Comparison of ENCODE assay signal across 9 cellular contexts in the genomic region with DNA sequence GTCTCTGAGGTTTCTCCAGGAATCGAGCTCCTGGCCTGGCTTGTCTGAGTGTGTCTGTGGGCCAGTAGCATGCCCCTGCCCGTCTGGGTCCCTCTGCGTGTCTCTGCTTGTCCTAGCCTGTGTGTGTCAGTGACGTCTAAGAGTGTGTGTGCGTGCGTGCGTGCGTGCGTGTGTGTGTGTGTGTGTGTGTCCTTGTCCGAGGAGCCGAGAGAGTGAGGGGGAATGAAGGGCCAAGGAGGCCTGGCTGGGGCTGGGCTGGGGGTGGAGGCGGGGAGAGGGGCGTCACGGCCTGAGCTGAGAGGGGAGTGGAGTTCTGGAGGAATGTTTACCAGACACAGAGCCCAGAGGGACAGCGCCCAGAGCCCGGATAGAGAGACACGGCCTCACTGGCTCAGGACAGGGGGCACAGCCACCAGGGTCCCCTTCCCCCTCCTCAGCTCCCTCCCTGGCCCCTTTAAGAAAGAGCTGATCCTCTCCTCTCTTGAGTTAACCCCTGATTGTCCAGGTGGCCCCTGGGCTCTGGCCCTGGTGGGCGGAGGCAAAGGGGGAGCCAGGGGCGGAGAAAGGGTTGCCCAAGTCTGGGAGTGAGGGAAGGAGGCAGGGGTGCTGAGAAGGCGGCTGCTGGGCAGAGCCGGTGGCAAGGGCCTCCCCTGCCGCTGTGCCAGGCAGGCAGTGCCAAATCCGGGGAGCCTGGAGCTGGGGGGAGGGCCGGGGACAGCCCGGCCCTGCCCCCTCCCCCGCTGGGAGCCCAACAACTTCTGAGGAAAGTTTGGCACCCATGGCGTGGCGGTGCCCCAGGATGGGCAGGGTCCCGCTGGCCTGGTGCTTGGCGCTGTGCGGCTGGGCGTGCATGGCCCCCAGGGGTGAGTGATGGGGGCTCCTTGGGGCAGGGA. TPM values are rescaled to one million over a fixed set of nuclear protein-coding genes. Genes with fewer than 3 reads are reported as not detected.
DNase-seq lines count a peak whose midpoint lies in the region; ATAC-seq and TF ChIP-seq lines count a peak whose summit lies in the region.
"Had no signal": no experiment of that assay in that cellular context is flagged by ENCODE, and none has a peak within 500 bp of the region (broad histone marks: within the 10 kb centered on the region; RNA-seq: fewer than 3 reads in every experiment).

Gene AXL (plus strand): TSS at position 609 of the 893 bp plus-strand sequence. CDS start 170 bp downstream, at position 779.

- no peak for ATAC-seq in GM18511 (IDR thresholded peaks at IDR 0.05; ENCODE audit: unreplicated experiment)
- no peak for ATAC-seq in GM21529 (IDR thresholded peaks at IDR 0.05; ENCODE audit: unreplicated experiment)
- ATAC-seq in GM21825 (IDR thresholded peaks at IDR 0.05; ENCODE audit: unreplicated experiment), result no peak

- DNase-seq in D341Med (ENCODE audit: low spot score) (peak; percentile 46), SW 1271 (lab: John Stamatoyannopoulos, UW) (peak; percentile 50 to 62), fibroblast of villous mesenchyme (ENCODE audit: low read depth) (peak; percentile 88), myocyte (ENCODE audit: low read depth) (peak; percentile 91)
- no peak for DNase-seq in activated CD4-positive, alpha-beta T cell treated with anti-CD3 and anti-CD28 coated beads for 1 hour
- DNase-seq: naive B cell had no signal

- H3K4me3 ChIP-seq in fibroblast of villous mesenchyme (ENCODE audit: low read depth, low read length), result peak within 1 kb of the TSS; percentile 94

- no peak for TF ChIP-seq CTCF in fibroblast of villous mesenchyme (IDR thresholded peaks at IDR 0.05; ENCODE audit: insufficient read depth, low read depth, low read length)

RNA-seq across cellular contexts. Expression of gene AXL, which starts in this region (rescaled TPM):
- total RNA-seq in fibroblast of villous mesenchyme, result 360 and 363 TPM in 2 replicates
- 24.8 and 27.0 TPM in 2 replicates for total RNA-seq in myocyte
- 71.0 TPM for polyA plus RNA-seq in myocyte (2012)

Comparison
In these comparisons a context has a peak if more than half of its experiments do, and no peak if none do; other contexts are left out.
1. RNA of gene AXL (total RNA-seq): 360 to 363 TPM in fibroblast of villous mesenchyme; 24.8 to 27.0 TPM in myocyte; every median in the first group is over 10 times any median in the second.